ENCODE assay signal across 11 cellular contexts in genomic region chr6:12324096-12324495, GRCh38. TPM values are rescaled to one million over a fixed set of nuclear protein-coding genes. Genes with fewer than 3 reads are reported as not detected.
A peak's percentile ranks its signal among the peaks of the same experiment; 100 is the strongest.
DNase-seq lines count a peak whose midpoint lies in the region; ATAC-seq, FAIRE-seq and TF ChIP-seq lines count a peak whose summit lies in the region.
"Had no signal": no experiment of that assay in that cellular context is flagged by ENCODE, and none has a peak within 500 bp of the region (broad histone marks: within the 10 kb centered on the region; RNA-seq: fewer than 3 reads in every experiment).

No MANE protein-coding gene starts in this region.

- no peaks in the 10 kb centered on the region for H4K20me1 ChIP-seq in H9 (ENCODE audit: control insufficient read depth, insufficient read depth, insufficient read length)

- FAIRE-seq in GM19239 (lab: Jason Lieb, UNC), result peak; percentile 21

- H3K36me3 ChIP-seq in Panc1 (ENCODE audit: control insufficient read depth, insufficient read depth, low read length) (no peaks in the 10 kb centered on the region), esophagus (ENCODE audit: control insufficient read depth in 2 of 2, insufficient read depth in 2 of 2, low read length in 1 of 2) (no peaks in the 10 kb centered on the region), prostate gland (no peaks in the 10 kb centered on the region)

- TF ChIP-seq POLR2A in prostate gland (IDR thresholded peaks at IDR 0.05), result no peak

- no peak overlapping the region for H2AK5ac ChIP-seq in H9 (ENCODE audit: insufficient read length, low read length)

- no peaks in the 10 kb centered on the region for H3K23me2 ChIP-seq in H9 (ENCODE audit: insufficient read length, low read depth, low read length, poor library complexity, severe bottlenecking)

- H3K4ac ChIP-seq in H9 (ENCODE audit: low read depth, low read length), result no peak overlapping the region

- H3K4me1 ChIP-seq in Panc1 (ENCODE audit: control insufficient read depth, insufficient read depth, low read length), result peaks cover 22% of the 10 kb centered on the region
- peaks cover 0 to 3% of the 10 kb centered on the region in 2 donors for H3K4me1 ChIP-seq in esophagus (ENCODE audit: control insufficient read depth in 2 of 2, insufficient read depth in 2 of 2, low read length in 1 of 2)
- peaks cover 3% of the 10 kb centered on the region for H3K4me1 ChIP-seq in prostate gland (replicated peaks)
- H3K4me1 ChIP-seq in H9 (ENCODE audit: insufficient read depth, low read length), result peaks cover 16% of the 10 kb centered on the region

- peak overlapping the region; percentile 82 for H3K27ac ChIP-seq in Panc1 (ENCODE audit: low read length)
- peak overlapping the region; percentile 66 to 74 for H3K27ac ChIP-seq in esophagus (ENCODE audit: low read depth in 2 of 2, low read length in 1 of 2)
- peak overlapping the region; percentile 72 to 77 for H3K27ac ChIP-seq in prostate gland
- no peak overlapping the region for H3K27ac ChIP-seq in H9 (ENCODE audit: insufficient read length, low read depth, low read length)

- H3K23ac ChIP-seq in H9 (ENCODE audit: insufficient read length, low read depth, low read length), result no peak overlapping the region

- H3K27me3 Mint-ChIP-seq in activated naive CD8-positive, alpha-beta T cell treated with anti-CD3 and anti-CD28 coated beads for 36 hours, result peaks cover 13% of the 10 kb centered on the region
- H3K27me3 Mint-ChIP-seq in H9 (ENCODE audit: low read depth), result peaks cover 3% of the 10 kb centered on the region; the same call in 1 of the 2 replicates
- H3K27me3 Mint-ChIP-seq: brain had no signal

- TF ChIP-seq CTCF in Panc1 (IDR thresholded peaks at IDR 0.05), result no peak
- TF ChIP-seq CTCF in prostate gland (IDR thresholded peaks at IDR 0.05), result no peak
- TF ChIP-seq CTCF in H9 (conservative IDR thresholded peaks at IDR 0.05), result no peak

- H3K56ac ChIP-seq in H9 (ENCODE audit: insufficient read length, low read depth, low read length), result no peak overlapping the region

- H2BK120ac ChIP-seq in H9 (ENCODE audit: low read depth, low read length, poor library complexity, severe bottlenecking), result no peak overlapping the region

- no peak overlapping the region for H4K91ac ChIP-seq in H9 (ENCODE audit: insufficient read length, low read depth, low read length)

- H2BK5ac ChIP-seq in H9 (ENCODE audit: insufficient read length, low read length), result no peak overlapping the region

- H2AFZ ChIP-seq in H9 (ENCODE audit: low read length), result no peak overlapping the region

- DNase-seq in GM19239 (ENCODE audit: insufficient read length, low spot score), result no peak
- DNase-seq in Panc1 (ENCODE audit: low read depth, low spot score), result no peak
- DNase-seq in prostate gland (ENCODE audit: low spot score), result peak; percentile 88
- DNase-seq in activated naive CD8-positive, alpha-beta T cell treated with anti-CD3 and anti-CD28 coated beads for 36 hours, result no peak
- DNase-seq in COLO829 (ENCODE audit: low spot score), result no peak
- no peak for DNase-seq in H9
- DNase-seq: activated CD4-positive, CD25-positive, alpha-beta regulatory T cell treated with anti-CD3 and anti-CD28 coated beads, Interleukin-2, amount 50 U/mL, for 72 hours; immature natural killer cell had no signal

- no peak overlapping the region for H3K27ac Mint-ChIP-seq in activated naive CD8-positive, alpha-beta T cell treated with anti-CD3 and anti-CD28 coated beads for 36 hours
- peak overlapping the region in 1 of 3 experiments; percentile 69; a peak in 2 of 7 replicates for H3K27ac Mint-ChIP-seq in H9
- H3K27ac Mint-ChIP-seq: brain, immature natural killer cell had no signal

- no peak overlapping the region for H2BK20ac ChIP-seq in H9 (ENCODE audit: low read depth, low read length, poor library complexity, severe bottlenecking)

- H4K5ac ChIP-seq in H9 (ENCODE audit: insufficient read length, low read depth, low read length), result no peak overlapping the region

- no peak overlapping the region for H3K14ac ChIP-seq in H9 (ENCODE audit: insufficient read depth, low read length)

- H3K79me1 ChIP-seq in H9 (ENCODE audit: insufficient read depth, low read depth, low read length, poor library complexity, severe bottlenecking), result no peaks in the 10 kb centered on the region

- H3K4me1 Mint-ChIP-seq in activated naive CD8-positive, alpha-beta T cell treated with anti-CD3 and anti-CD28 coated beads for 36 hours, result no peaks in the 10 kb centered on the region
- peaks cover 48 to 49% of the 10 kb centered on the region in 2 experiments for H3K4me1 Mint-ChIP-seq in H9
- H3K4me1 Mint-ChIP-seq: immature natural killer cell had no signal

- H3K9me3 Mint-ChIP-seq in activated naive CD8-positive, alpha-beta T cell treated with anti-CD3 and anti-CD28 coated beads for 36 hours, result no peaks in the 10 kb centered on the region
- H3K9me3 Mint-ChIP-seq in H9, result peaks cover 6 to 14% of the 10 kb centered on the region in 2 experiments

- ATAC-seq in Panc1, result peak; percentile 88
- ATAC-seq in HG02981 (IDR thresholded peaks at IDR 0.05; ENCODE audit: unreplicated experiment), result no peak

- no peak overlapping the region for H2BK12ac ChIP-seq in H9 (ENCODE audit: insufficient read length, low read depth, low read length)

- intact Hi-C loops in Panc1 (cut with micrococcal nuclease; ENCODE audit: unreplicated experiment) (no loop called here), prostate gland (cut with DNase I) (no loop called here)

- CTCF ChIA-PET in Panc1 (lab: Charles Lee), result no interaction called here

- H3K9me3 ChIP-seq in Panc1 (ENCODE audit: control insufficient read depth, insufficient read depth, low read depth, low read length) (peaks cover 7% of the 10 kb centered on the region), esophagus (ENCODE audit: control insufficient read depth in 2 of 2, insufficient read depth in 1 of 2, low read depth in 1 of 2, low read length in 1 of 2) (no peaks in the 10 kb centered on the region), prostate gland (no peaks in the 10 kb centered on the region), H9 (ENCODE audit: control insufficient read depth, low read depth, low read length) (no peaks in the 10 kb centered on the region)

- H4K8ac ChIP-seq in H9 (replicated peaks; ENCODE audit: insufficient read length, low read depth, low read length), result no peak overlapping the region

- no peak overlapping the region for H3K18ac ChIP-seq in H9 (ENCODE audit: insufficient read length, low read depth, low read length)

- H3K4me2 ChIP-seq in H9 (ENCODE audit: insufficient read depth, insufficient read length, low read length), result no peak overlapping the region

- no TSS peak for BruUV-seq in Panc1 (replicated peaks; lab: Mats Ljungman, UMichigan)

- 49 to 50% methylated on average over 3 of the region's 3 CpGs for WGBS in esophagus, 2 donors
- 21% methylated on average over 3 of the region's 3 CpGs for WGBS in prostate gland
- no CpG with 5 or more reads among the region's 3 CpGs for WGBS in H9 (ENCODE audit: extremely low coverage, insufficient read length, low lambda C conversion rate)

- no peak overlapping the region for H2BK15ac ChIP-seq in H9 (ENCODE audit: low read depth, low read length)

- no peaks in the 10 kb centered on the region for H3K27me3 ChIP-seq in Panc1 (ENCODE audit: control insufficient read depth, insufficient read depth, low read length)
- H3K27me3 ChIP-seq in esophagus (ENCODE audit: control insufficient read depth in 1 of 2, insufficient read depth in 2 of 2, low read length in 2 of 2), result no peaks in the 10 kb centered on the region
- H3K27me3 ChIP-seq in prostate gland (replicated peaks; ENCODE audit: insufficient read depth), result no peaks in the 10 kb centered on the region
- no peaks in the 10 kb centered on the region for H3K27me3 ChIP-seq in H9 (ENCODE audit: insufficient read depth, low read length)

- no peak overlapping the region for H3T11ph ChIP-seq in H9 (ENCODE audit: low read length)

- H3K4me3 ChIP-seq in Panc1 (ENCODE audit: low read depth in 2 of 2, low read length in 2 of 2) (no peak overlapping the region), esophagus (ENCODE audit: low read depth in 1 of 2, low read length in 2 of 2) (no peak overlapping the region), prostate gland (no peak overlapping the region)

- in situ Hi-C loops in Panc1 (cut with HindIII; ENCODE audit: low pct_unique_long_range_greater_than_20kb, low sequenced_read_pairs), result loop anchor here (10.0 kb wide), 1 partner anchor 161 kb away; no protein-coding TSS in a partner anchor

- no peak overlapping the region for H3K9ac ChIP-seq in H9 (ENCODE audit: extremely low read depth, insufficient read length, low read length)

- no peak overlapping the region for H3K4me3 Mint-ChIP-seq in activated naive CD8-positive, alpha-beta T cell treated with anti-CD3 and anti-CD28 coated beads for 36 hours
- H3K4me3 Mint-ChIP-seq in H9, result no peak overlapping the region
- H3K4me3 Mint-ChIP-seq: brain, immature natural killer cell had no signal

- no peaks in the 10 kb centered on the region for H3K36me3 Mint-ChIP-seq in activated naive CD8-positive, alpha-beta T cell treated with anti-CD3 and anti-CD28 coated beads for 36 hours
- H3K36me3 Mint-ChIP-seq in H9 (ENCODE audit: insufficient read depth in 1 of 3, low read depth in 3 of 3), result peaks cover 3 to 18% (median 8%) of the 10 kb centered on the region in 3 experiments; a peak in 6 of 7 replicates
- H3K36me3 Mint-ChIP-seq: brain had no signal

- POLR2A ChIA-PET in Panc1 (lab: Charles Lee), result no interaction called here

- no peaks in the 10 kb centered on the region for H3K79me2 ChIP-seq in H9 (ENCODE audit: insufficient read depth, low read length)

RNA-seq across cellular contexts. Expression of gene EDN1, which starts 33.9 kb away (rescaled TPM):
- 15.1 TPM for total RNA-seq in Panc1 (2021; ENCODE audit: unreplicated experiment)
- 18.0 TPM for polyA plus RNA-seq in Panc1 (2012; ENCODE audit: insufficient read length)
- polyA plus RNA-seq in esophagus, result 1 to 10 TPM; 1.5 to 2.2 TPM
- total RNA-seq in prostate gland, result 10 to 100 TPM; 15.6 to 20.4 TPM
- total RNA-seq in activated naive CD8-positive, alpha-beta T cell treated with anti-CD3 and anti-CD28 coated beads for 36 hours, result not detected
- 2.1 and 2.6 TPM in 2 replicates for total RNA-seq in H9 (2021)
- polyA plus RNA-seq: immature natural killer cell had no signal
